Comparison of ENCODE assay signal across 14 cellular contexts in the genomic region with DNA sequence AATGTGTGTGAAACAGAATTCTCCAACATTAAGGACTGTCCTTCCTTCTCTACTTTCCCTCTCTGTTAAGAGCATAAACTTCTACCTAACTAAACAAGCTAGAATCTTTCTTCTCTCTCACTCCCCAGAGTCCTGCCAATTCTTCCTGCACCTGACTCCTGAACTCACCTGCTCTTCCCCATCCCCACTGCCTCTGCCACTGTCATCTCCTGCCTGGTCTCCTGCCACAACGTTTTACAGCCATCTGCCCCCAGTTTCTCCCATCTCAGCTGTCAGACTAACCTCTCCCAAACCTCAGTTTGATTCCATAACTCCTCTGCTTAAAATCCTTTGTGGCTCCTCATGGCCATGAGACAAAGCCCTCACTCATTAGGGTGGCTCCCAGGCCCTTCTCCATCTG.
DNase-seq lines count a peak whose midpoint lies in the region; ATAC-seq and TF ChIP-seq lines count a peak whose summit lies in the region.
"Had no signal": no experiment of that assay in that cellular context is flagged by ENCODE, and none has a peak within 500 bp of the region (broad histone marks: within the 10 kb centered on the region; RNA-seq: fewer than 3 reads in every experiment).

No MANE protein-coding gene starts in this region.

- H3K79me2 ChIP-seq in neural progenitor cell (ENCODE audit: low read depth): no peaks in the 10 kb centered on the region

- no peak overlapping the region for H2AFZ ChIP-seq in neural progenitor cell (replicated peaks)

- TF ChIP-seq CTCF in neural progenitor cell (IDR thresholded peaks at IDR 0.05): no peak

- H3K36me3 ChIP-seq in neural progenitor cell: no peaks in the 10 kb centered on the region
- H3K36me3 ChIP-seq: HAP-1 had no signal

- peaks cover 10% of the 10 kb centered on the region for H3K27me3 Mint-ChIP-seq in neural progenitor cell (ENCODE audit: insufficient read depth, low read depth)
- H3K27me3 Mint-ChIP-seq: B cell; CD4-positive, alpha-beta T cell had no signal

- peak overlapping the region; percentile 10 for H3K27ac Mint-ChIP-seq in neural progenitor cell
- H3K27ac Mint-ChIP-seq: B cell; CD4-positive, alpha-beta T cell had no signal

- H3K4me1 ChIP-seq in neural progenitor cell: peaks cover 19% of the 10 kb centered on the region

- no peaks in the 10 kb centered on the region for H3K36me3 Mint-ChIP-seq in neural progenitor cell

- H3K27me3 ChIP-seq in neural progenitor cell: no peaks in the 10 kb centered on the region

- H3K27ac ChIP-seq in neural progenitor cell: no peak overlapping the region

- no peak for ATAC-seq in SK-N-SH treated with all-trans-retinoic acid at 6 μM for 48 hours
- no peak for ATAC-seq in GM19023 (IDR thresholded peaks at IDR 0.05; ENCODE audit: unreplicated experiment)

- no peak overlapping the region for H3K9ac ChIP-seq in neural progenitor cell

- no peak overlapping the region for H3K4me3 Mint-ChIP-seq in neural progenitor cell
- H3K4me3 Mint-ChIP-seq: B cell; CD4-positive, alpha-beta T cell had no signal

- H3K4me2 ChIP-seq in neural progenitor cell: no peak overlapping the region

- H3K4me3 ChIP-seq in neural progenitor cell: no peak overlapping the region
- H3K4me3 ChIP-seq: HAP-1 had no signal

- no peaks in the 10 kb centered on the region for H3K9me3 Mint-ChIP-seq in neural progenitor cell
- H3K9me3 Mint-ChIP-seq: CD4-positive, alpha-beta T cell had no signal

- H3F3A ChIP-seq in neural progenitor cell (ENCODE audit: low read depth): peaks cover 19% of the 10 kb centered on the region

- DNase-seq in NCI-H2171 treated with DMSO at 0.1 percent for 48 hours (lab: John Stamatoyannopoulos, UW) (peak; percentile 33), NCI-H2171 (lab: John Stamatoyannopoulos, UW) (no peak), cerebellum (ENCODE audit: low spot score) (peak; percentile 44), neural progenitor cell (ENCODE audit: low spot score) (no peak), occipital lobe (lab: John Stamatoyannopoulos, UW) (no peak)
- DNase-seq: Calu3; CD4-positive, alpha-beta T cell; DMS153; DND-41; GF-D8 had no signal

- H3K9me3 ChIP-seq in neural progenitor cell (ENCODE audit: low read depth): no peaks in the 10 kb centered on the region
- H3K9me3 ChIP-seq: HAP-1 had no signal

- H3K4me1 Mint-ChIP-seq in neural progenitor cell: peaks cover 58% of the 10 kb centered on the region

- H4K20me1 ChIP-seq in neural progenitor cell (ENCODE audit: low read depth): no peaks in the 10 kb centered on the region

TF ChIP-seq in SK-N-SH treated with all-trans-retinoic acid at 6 μM for 48 hours, 23 proteins besides CTCF, POLR2A, EP300 and RAD21:
- TF ChIP-seq TOX (CRISPR knock-in tag; IDR thresholded peaks at IDR 0.05; ENCODE audit: borderline replicate concordance) (no peak), RARB (CRISPR knock-in tag; IDR thresholded peaks at IDR 0.05) (no peak), GLIS3 (CRISPR knock-in tag; IDR thresholded peaks at IDR 0.05) (no peak), ZNF70 (CRISPR knock-in tag; IDR thresholded peaks at IDR 0.05) (no peak), ESRRG (CRISPR knock-in tag; IDR thresholded peaks at IDR 0.05) (no peak), CSDC2 (CRISPR knock-in tag; IDR thresholded peaks at IDR 0.05) (no peak)
TF ChIP-seq in SK-N-SH treated with all-trans-retinoic acid at 6 μM for 48 hours: peak in this region for 0.

Comparison
In these comparisons a context has a peak if more than half of its experiments do, and no peak if none do; other contexts are left out.
1. DNase-seq: peak in NCI-H2171 treated with DMSO at 0.1 percent for 48 hours (single experiment) and cerebellum (single experiment); none in NCI-H2171 (single experiment), neural progenitor cell (single experiment) and occipital lobe (single experiment).